ENCODE assay signal across 8 cellular contexts in genomic region chr10:22229756-22230330, GRCh38. TPM values are rescaled to one million over a fixed set of nuclear protein-coding genes. Genes with fewer than 3 reads are reported as not detected.
A peak's percentile ranks its signal among the peaks of the same experiment; 100 is the strongest.
DNase-seq lines count a peak whose midpoint lies in the region; ATAC-seq, FAIRE-seq and TF ChIP-seq lines count a peak whose summit lies in the region.

No MANE protein-coding gene starts in this region.

- no peaks in the 10 kb centered on the region for H3K9me2 ChIP-seq in hepatocyte (replicated peaks; ENCODE audit: insufficient read depth)

- H3K4me1 Mint-ChIP-seq in activated T-helper 1 cell treated with anti-CD3 and anti-CD28 coated beads, Interleukin-12 subunit alpha, Interleukin-12 subunit beta, Interleukin-2, Interleukin-4 antibody, amounts not matched to agents 30 ng/mL and 10 ng/mL and 1 ng/mL, durations not matched to agents 14 hours and 24 hours and 36 hours (ENCODE audit: low read depth) = peaks cover 32% of the 10 kb centered on the region

- peaks cover 3% of the 10 kb centered on the region for H3K4me1 ChIP-seq in hepatocyte (ENCODE audit: insufficient read depth)

- peaks cover 12% of the 10 kb centered on the region for H3K27me3 Mint-ChIP-seq in activated T-helper 1 cell treated with anti-CD3 and anti-CD28 coated beads, Interleukin-12 subunit alpha, Interleukin-12 subunit beta, Interleukin-2, Interleukin-4 antibody, amounts not matched to agents 30 ng/mL and 10 ng/mL and 1 ng/mL, durations not matched to agents 14 hours and 24 hours and 36 hours (ENCODE audit: insufficient read depth)

- no peaks in the 10 kb centered on the region for H3K9me3 Mint-ChIP-seq in activated T-helper 1 cell treated with anti-CD3 and anti-CD28 coated beads, Interleukin-12 subunit alpha, Interleukin-12 subunit beta, Interleukin-2, Interleukin-4 antibody, amounts not matched to agents 30 ng/mL and 10 ng/mL and 1 ng/mL, durations not matched to agents 14 hours and 24 hours and 36 hours

- H3K27ac ChIP-seq in 22Rv1 (peak overlapping the region; percentile 81), hepatocyte (peak overlapping the region; percentile 38), skin epidermis (peak overlapping the region in 12 of 21 experiments; percentile 71 to 90 (median 86))

- no peak for ATAC-seq in GM21786 (IDR thresholded peaks at IDR 0.05; ENCODE audit: unreplicated experiment)

- peak overlapping the region; percentile 92 for H3K4me3 Mint-ChIP-seq in activated T-helper 1 cell treated with anti-CD3 and anti-CD28 coated beads, Interleukin-12 subunit alpha, Interleukin-12 subunit beta, Interleukin-2, Interleukin-4 antibody, amounts not matched to agents 30 ng/mL and 10 ng/mL and 1 ng/mL, durations not matched to agents 14 hours and 24 hours and 36 hours

- TF ChIP-seq POLR2A in GM12892 (IDR thresholded peaks at IDR 0.05; ENCODE audit: low read depth, low read length) = no peak

- H3K36me3 ChIP-seq in hepatocyte (replicated peaks; ENCODE audit: insufficient read depth, low read depth) = no peaks in the 10 kb centered on the region

- intact Hi-C loops in activated T-helper 1 cell treated with anti-CD3 and anti-CD28 coated beads, Interleukin-12 subunit alpha, Interleukin-12 subunit beta, Interleukin-2, Interleukin-4 antibody, amounts not matched to agents 30 ng/mL and 10 ng/mL and 1 ng/mL, durations not matched to agents 14 hours and 24 hours and 36 hours (cut with micrococcal nuclease) = loop anchor here (1.0 to 10.0 kb wide), 12 partner anchors 8 to 695 kb away; partner anchors contain the start of genes BMI1, COMMD3, DNAJC1 and MLLT10
- intact Hi-C loops in posterior cingulate gyrus (cut with DNase I) = loop anchor here (1.0 to 5.0 kb wide), 4 partner anchors 23 to 228 kb away; partner anchors contain the start of genes BMI1, COMMD3 and DNAJC1

- peak overlapping the region; percentile 79 for H2AFZ ChIP-seq in hepatocyte

- no peak for DNase-seq in GM12892 (ENCODE audit: insufficient read length)
- no peak for DNase-seq in activated T-helper 1 cell treated with anti-CD3 and anti-CD28 coated beads, Interleukin-12 subunit alpha, Interleukin-12 subunit beta, Interleukin-2, Interleukin-4 antibody, amounts not matched to agents 30 ng/mL and 10 ng/mL and 1 ng/mL, durations not matched to agents 14 hours and 24 hours and 36 hours (ENCODE audit: low spot score)
- DNase-seq in hepatocyte (ENCODE audit: low spot score) = no peak
- DNase-seq in dedifferentiated amniotic fluid mesenchymal stem cell (ENCODE audit: extremely low spot score) = no peak
- DNase-seq in posterior cingulate gyrus = no peak

- peaks cover 1% of the 10 kb centered on the region for H3K36me3 Mint-ChIP-seq in activated T-helper 1 cell treated with anti-CD3 and anti-CD28 coated beads, Interleukin-12 subunit alpha, Interleukin-12 subunit beta, Interleukin-2, Interleukin-4 antibody, amounts not matched to agents 30 ng/mL and 10 ng/mL and 1 ng/mL, durations not matched to agents 14 hours and 24 hours and 36 hours (ENCODE audit: low read depth)

- no peaks in the 10 kb centered on the region for H3K79me2 ChIP-seq in hepatocyte

- peak; percentile 27 for FAIRE-seq in GM12892 (lab: Jason Lieb, UNC)

- H3K4me2 ChIP-seq in hepatocyte = peak overlapping the region; percentile 73

- no peaks in the 10 kb centered on the region for H3K9me3 ChIP-seq in hepatocyte (ENCODE audit: low read depth)

- H3K4me3 ChIP-seq in hepatocyte (peak overlapping the region; percentile 46), skin epidermis (peak overlapping the region; percentile 39 to 80 (median 64))

- peak overlapping the region; percentile 98 for H3K27ac Mint-ChIP-seq in activated T-helper 1 cell treated with anti-CD3 and anti-CD28 coated beads, Interleukin-12 subunit alpha, Interleukin-12 subunit beta, Interleukin-2, Interleukin-4 antibody, amounts not matched to agents 30 ng/mL and 10 ng/mL and 1 ng/mL, durations not matched to agents 14 hours and 24 hours and 36 hours

- no peak for TF ChIP-seq CTCF in 22Rv1 (IDR thresholded peaks at IDR 0.05)
- TF ChIP-seq CTCF in hepatocyte (IDR thresholded peaks at IDR 0.05; ENCODE audit: poor library complexity) = no peak

- WGBS in hepatocyte (ENCODE audit: low lambda C conversion rate, missing lambda C conversion rate) = under 1% methylated on average over 10 of the region's 10 CpGs

- no peaks in the 10 kb centered on the region for H3K27me3 ChIP-seq in hepatocyte

- H4K20me1 ChIP-seq in hepatocyte (ENCODE audit: insufficient read depth, poor library complexity, severe bottlenecking) = no peaks in the 10 kb centered on the region

RNA-seq across cellular contexts. Expression of gene EBLN1, which starts 12.0 kb away (rescaled TPM):
- polyA plus RNA-seq in GM12892 (2012; ENCODE audit: missing spikeins) = not detected
- total RNA-seq in activated T-helper 1 cell treated with anti-CD3 and anti-CD28 coated beads, Interleukin-12 subunit alpha, Interleukin-12 subunit beta, Interleukin-2, Interleukin-4 antibody, amounts not matched to agents 30 ng/mL and 10 ng/mL and 1 ng/mL, durations not matched to agents 14 hours and 24 hours and 36 hours = not detected in 2 replicates
- not detected in 2 replicates for total RNA-seq in hepatocyte
- polyA plus RNA-seq in hepatocyte = not detected in 2 replicates
